21 cellular contexts compared by ENCODE assay signal in genomic region chr5:78545406-78545805, GRCh38.
"Had no signal": no experiment of that assay in that cellular context is flagged by ENCODE, and none has a peak within 500 bp of the region (broad histone marks: within the 10 kb centered on the region; RNA-seq: fewer than 3 reads in every experiment).

No MANE protein-coding gene starts in this region.

- H3K79me2 ChIP-seq: parathyroid adenoma had no signal

- H3K36me3 ChIP-seq: gastrocnemius medialis, tibial nerve had no signal

- H3K4me3 ChIP-seq: dorsolateral prefrontal cortex, gastrocnemius medialis, tibial nerve had no signal

- ATAC-seq: activated CD4-positive, CD25-positive, alpha-beta regulatory T cell treated with anti-CD3 and anti-CD28 coated beads, Interleukin-2, amount 50 U/mL, for 24 hours; activated T-cell treated with anti-CD3 and anti-CD28 coated beads, Interleukin-2, amount 50 U/mL, for 72 hours; gastrocnemius medialis; naive thymus-derived CD8-positive, alpha-beta T cell had no signal

- H3K9ac ChIP-seq: parathyroid adenoma had no signal

- H3K27ac ChIP-seq: epithelial cell of prostate, parathyroid adenoma had no signal

- H3K9me3 ChIP-seq: gastrocnemius medialis, tibial nerve had no signal

- H3K27me3 ChIP-seq: dorsolateral prefrontal cortex, gastrocnemius medialis, tibial nerve had no signal

- H2AFZ ChIP-seq: parathyroid adenoma had no signal

- DNase-seq: activated CD4-positive, alpha-beta T cell treated with anti-CD3 and anti-CD28 coated beads, Interleukin-2, amount 50 U/mL, for 1 hour; activated CD8-positive, alpha-beta memory T cell treated with anti-CD3 and anti-CD28 coated beads for 24 hours; activated CD8-positive, alpha-beta memory T cell treated with anti-CD3 and anti-CD28 coated beads, Interleukin-2, amount 50 U/mL, for 48 hours; activated gamma-delta T cell; activated T-cell treated with anti-CD3 and anti-CD28 coated beads, Interleukin-2, amount 50 U/mL, for 72 hours; caudate nucleus; dorsolateral prefrontal cortex; endodermal cell; gastrocnemius medialis; head of caudate nucleus; kidney glomerular epithelial cell; mesendoderm; naive thymus-derived CD8-positive, alpha-beta T cell; stimulated activated CD4-positive, alpha-beta T cell treated with anti-CD3 and anti-CD28 coated beads, Interleukin-12 subunit alpha, Interleukin-12 subunit beta, amount 100 ng/mL, for 4 hours; stimulated activated CD4-positive, alpha-beta T cell treated with anti-CD3 and anti-CD28 coated beads, Interleukin-1b, Interleukin-23, amount 100 ng/mL, for 48 hours; stimulated activated CD8-positive, alpha-beta memory T cell treated with anti-CD3 and anti-CD28 coated beads, Interleukin-4, amount 100 ng/mL, for 48 hours; stimulated activated naive CD4-positive, alpha-beta T cell had no signal
